ENCODE assay signal across 1 cellular context in the genomic region with DNA sequence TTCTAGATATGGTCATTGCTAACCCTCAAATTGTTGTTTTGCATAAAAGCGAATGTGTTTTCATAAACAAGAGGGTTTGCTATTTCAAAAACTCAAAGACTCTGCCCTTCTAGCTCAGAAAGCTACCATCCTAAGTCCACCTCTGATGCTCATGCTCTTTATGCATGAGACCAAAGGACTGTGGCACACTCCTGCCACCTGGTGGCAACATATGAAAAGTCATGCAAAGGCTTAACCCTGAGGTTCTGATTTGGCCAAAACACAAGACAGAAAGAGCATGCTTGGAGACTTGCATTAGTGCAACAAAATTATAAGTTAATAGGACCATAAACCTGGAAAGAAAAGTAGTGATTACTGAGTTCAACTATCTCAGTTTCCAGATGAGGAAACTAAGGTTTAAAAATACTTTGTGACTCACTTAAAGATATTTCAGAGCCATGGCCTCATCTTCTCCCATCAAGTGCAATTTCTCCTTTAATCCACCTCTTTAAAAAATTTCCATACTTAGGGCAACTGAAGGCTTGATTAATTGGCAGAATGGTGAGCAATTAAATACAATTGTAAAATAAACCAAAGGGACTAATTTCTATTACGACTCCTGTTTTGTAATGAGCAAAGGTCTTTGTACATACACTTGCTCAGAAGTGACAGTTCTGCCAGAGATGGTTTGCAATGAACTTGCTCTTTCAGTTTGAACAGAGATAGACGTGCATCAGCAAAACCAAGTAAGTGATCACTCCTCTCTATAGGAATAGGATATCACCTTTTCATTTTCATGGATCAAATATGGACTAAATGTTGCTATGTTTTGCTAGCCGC.
A peak's percentile ranks its signal among the peaks of the same experiment; 100 is the strongest.
TF ChIP-seq lines count a peak whose summit lies in the region.

No MANE protein-coding gene starts in this region.

TF ChIP-seq in HepG2, 621 proteins besides CTCF, POLR2A, EP300 and RAD21 (continued from another document):
- TF ChIP-seq, protein P1, sequence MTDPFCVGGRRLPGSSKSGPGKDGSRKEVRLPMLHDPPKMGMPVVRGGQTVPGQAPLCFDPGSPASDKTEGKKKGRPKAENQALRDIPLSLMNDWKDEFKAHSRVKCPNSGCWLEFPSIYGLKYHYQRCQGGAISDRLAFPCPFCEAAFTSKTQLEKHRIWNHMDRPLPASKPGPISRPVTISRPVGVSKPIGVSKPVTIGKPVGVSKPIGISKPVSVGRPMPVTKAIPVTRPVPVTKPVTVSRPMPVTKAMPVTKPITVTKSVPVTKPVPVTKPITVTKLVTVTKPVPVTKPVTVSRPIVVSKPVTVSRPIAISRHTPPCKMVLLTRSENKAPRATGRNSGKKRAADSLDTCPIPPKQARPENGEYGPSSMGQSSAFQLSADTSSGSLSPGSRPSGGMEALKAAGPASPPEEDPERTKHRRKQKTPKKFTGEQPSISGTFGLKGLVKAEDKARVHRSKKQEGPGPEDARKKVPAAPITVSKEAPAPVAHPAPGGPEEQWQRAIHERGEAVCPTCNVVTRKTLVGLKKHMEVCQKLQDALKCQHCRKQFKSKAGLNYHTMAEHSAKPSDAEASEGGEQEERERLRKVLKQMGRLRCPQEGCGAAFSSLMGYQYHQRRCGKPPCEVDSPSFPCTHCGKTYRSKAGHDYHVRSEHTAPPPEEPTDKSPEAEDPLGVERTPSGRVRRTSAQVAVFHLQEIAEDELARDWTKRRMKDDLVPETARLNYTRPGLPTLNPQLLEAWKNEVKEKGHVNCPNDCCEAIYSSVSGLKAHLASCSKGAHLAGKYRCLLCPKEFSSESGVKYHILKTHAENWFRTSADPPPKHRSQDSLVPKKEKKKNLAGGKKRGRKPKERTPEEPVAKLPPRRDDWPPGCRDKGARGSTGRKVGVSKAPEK (CRISPR knock-in tag; IDR thresholded peaks at IDR 0.05; ENCODE audit: borderline replicate concordance), result no peak
- TF ChIP-seq FOXO1 (CRISPR knock-in tag; IDR thresholded peaks at IDR 0.05) (0 out of 2 replicates have a peak, but pooled peaks have one; percentile 10), ZNF569 (CRISPR knock-in tag; IDR thresholded peaks at IDR 0.05; ENCODE audit: borderline replicate concordance) (no peak), RXRB (CRISPR knock-in tag; IDR thresholded peaks at IDR 0.05; ENCODE audit: borderline replicate concordance) (peak; percentile 36; the same call in 1 of the 2 replicates), ZNF607 (CRISPR knock-in tag; IDR thresholded peaks at IDR 0.05; ENCODE audit: borderline replicate concordance) (no peak), HNRNPH1 (optimal IDR thresholded peaks at IDR 0.05; ENCODE audit: low read depth, low read length) (no peak), SMC3 (IDR thresholded peaks at IDR 0.05; ENCODE audit: low read length) (peak; percentile 89)
